ENCODE assay signal across 9 cellular contexts in the genomic region with DNA sequence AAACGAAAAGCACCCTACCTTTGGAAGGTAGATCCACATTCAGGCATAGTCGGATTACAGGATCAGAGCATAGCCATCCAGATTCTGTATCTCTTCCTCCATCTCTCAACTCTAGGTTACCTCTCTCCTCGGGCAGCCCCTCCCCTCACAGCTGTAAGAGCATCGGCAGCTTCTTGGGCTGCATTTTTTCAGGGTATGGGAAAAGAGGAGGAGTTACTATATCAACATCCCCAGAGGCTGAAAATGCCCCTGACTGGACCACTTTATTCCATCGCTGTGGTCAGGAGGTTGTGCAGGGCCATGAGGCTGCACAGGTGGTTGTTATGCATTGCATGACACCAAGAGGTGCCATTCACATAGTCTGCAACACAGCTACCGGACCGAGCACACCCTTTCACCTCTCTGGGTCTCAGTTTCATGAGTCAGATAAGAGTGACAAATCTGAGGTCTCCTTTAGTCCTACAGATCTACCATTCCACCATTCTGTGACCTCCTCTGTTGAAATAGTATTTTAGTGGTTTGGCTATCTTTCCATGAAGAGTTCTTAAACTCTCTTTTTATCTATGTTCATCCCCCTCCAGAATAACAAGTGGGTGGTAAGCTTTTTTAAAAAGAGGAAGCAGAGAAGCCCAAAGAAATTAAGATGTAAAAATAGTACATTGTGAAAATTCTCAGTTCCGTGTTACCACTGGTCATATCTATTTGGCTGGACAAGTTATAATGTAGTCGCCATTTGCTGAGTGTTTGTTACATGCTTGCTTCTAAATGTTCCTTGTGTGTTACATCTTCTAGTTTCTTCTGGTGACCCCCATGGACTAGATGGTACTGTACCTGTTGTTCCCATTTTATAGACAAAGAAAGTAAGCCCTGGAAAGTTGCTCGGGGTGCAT. TPM values are rescaled to one million over a fixed set of nuclear protein-coding genes. Genes with fewer than 3 reads are reported as not detected.
DNase-seq lines count a peak whose midpoint lies in the region; ATAC-seq, FAIRE-seq and TF ChIP-seq lines count a peak whose summit lies in the region.
"Had no signal": no experiment of that assay in that cellular context is flagged by ENCODE, and none has a peak within 500 bp of the region (broad histone marks: within the 10 kb centered on the region; RNA-seq: fewer than 3 reads in every experiment).

No MANE protein-coding gene starts in this region.

- H3K9ac ChIP-seq in PC-3 (ENCODE audit: low read length): no peak overlapping the region

- no peaks in the 10 kb centered on the region for H3K36me3 ChIP-seq in PC-3 (ENCODE audit: low read depth, low read length)

- no TSS peak for BruUV-seq in PC-3 (replicated peaks; lab: Mats Ljungman, UMichigan)

- H3K79me2 ChIP-seq in PC-3 (ENCODE audit: low read length): no peaks in the 10 kb centered on the region

- H3K27ac ChIP-seq in PC-3 (ENCODE audit: low read length) (no peak overlapping the region), substantia nigra (ENCODE audit: low read depth, low read length, poor library complexity, severe bottlenecking) (no peak overlapping the region)

- H3F3A ChIP-seq in PC-3 (ENCODE audit: low read length, unreplicated experiment): no peaks in the 10 kb centered on the region

- H4K20me1 ChIP-seq in PC-3 (ENCODE audit: low read length): no peaks in the 10 kb centered on the region

- H3K4me3 ChIP-seq in GM08714 (ENCODE audit: low read length): peak overlapping the region; percentile 98
- H3K4me3 ChIP-seq in PC-3 (ENCODE audit: low read length): no peak overlapping the region

- no peaks in the 10 kb centered on the region for H3K9me3 ChIP-seq in PC-3 (ENCODE audit: low read length)

- FAIRE-seq in D721Med (lab: Jason Lieb, UNC): no peak

- peaks cover 9% of the 10 kb centered on the region; the same call in 1 of the 2 replicates for H3K27me3 ChIP-seq in PC-3 (ENCODE audit: low read length)

- intact Hi-C loops in PC-3 (cut with micrococcal nuclease): no loop called here

- H3K4me2 ChIP-seq in PC-3 (ENCODE audit: low read length): no peak overlapping the region

- H3K9me2 ChIP-seq in PC-3 (replicated peaks; ENCODE audit: low read length): no peaks in the 10 kb centered on the region

- CTCF ChIA-PET in PC-3 (lab: Charles Lee): no interaction called here

- DNase-seq in SKM-1 (lab: John Stamatoyannopoulos, UW; ENCODE audit: unreplicated experiment): peak; percentile 87
- DNase-seq in PC-3: no peak
- no peak for DNase-seq in D721Med (ENCODE audit: insufficient read length, low spot score)
- no peak for DNase-seq in GDM1 (lab: John Stamatoyannopoulos, UW)
- no peak for DNase-seq in substantia nigra (lab: John Stamatoyannopoulos, UW)
- DNase-seq: CD4-positive, CD25-positive, alpha-beta regulatory T cell had no signal

- no peaks in the 10 kb centered on the region for H3K4me1 ChIP-seq in PC-3 (ENCODE audit: insufficient read depth, low read length)

- no peak overlapping the region for H2AFZ ChIP-seq in PC-3 (ENCODE audit: low read length)

- ATAC-seq in GM19452 (IDR thresholded peaks at IDR 0.05; ENCODE audit: unreplicated experiment) (peak; percentile 88), HG03139 (IDR thresholded peaks at IDR 0.05; ENCODE audit: unreplicated experiment) (peak; percentile 81), PC-3 (no peak)

- TF ChIP-seq CTCF in PC-3 (conservative IDR thresholded peaks at IDR 0.05; ENCODE audit: low read depth, low read length) (no peak), D721Med (IDR thresholded peaks at IDR 0.05; ENCODE audit: insufficient read depth, missing control alignments) (no peak)

- POLR2A ChIA-PET in PC-3 (lab: Charles Lee; ENCODE audit: unreplicated experiment): interaction anchor here (0.6 kb wide), 1 partner anchor 56 kb away, joined by 4 read pairs; no protein-coding TSS in a partner anchor

RNA-seq across cellular contexts. Expression of gene SLC1A4, which starts 56.6 kb away (rescaled TPM):
- 8.2 and 9.1 TPM in 2 replicates for total RNA-seq in PC-3 (2014; rRNA removed)
